Comparison of ENCODE assay signal across 12 cellular contexts in genomic region chr1:38246955-38247952, GRCh38.
DNase-seq lines count a peak whose midpoint lies in the region; ATAC-seq and TF ChIP-seq lines count a peak whose summit lies in the region.
"Had no signal": no experiment of that assay in that cellular context is flagged by ENCODE, and none has a peak within 500 bp of the region (broad histone marks: within the 10 kb centered on the region; RNA-seq: fewer than 3 reads in every experiment).

No MANE protein-coding gene starts in this region.

- TF ChIP-seq CTCF in foreskin fibroblast (IDR thresholded peaks at IDR 0.05; ENCODE audit: low read depth, low read length) (no peak), coronary artery (IDR thresholded peaks at IDR 0.05) (no peak)

- no peak overlapping the region for H3K27ac Mint-ChIP-seq in activated CD8-positive, alpha-beta memory T cell treated with anti-CD3 and anti-CD28 coated beads, Interleukin-2, amount 10 ng/mL, durations not matched to agents 7 days and 5 days

- no peak for ATAC-seq in activated CD8-positive, alpha-beta memory T cell treated with anti-CD3 and anti-CD28 coated beads, Interleukin-2, amount 10 ng/mL, durations not matched to agents 7 days and 5 days
- ATAC-seq in GM21381 (IDR thresholded peaks at IDR 0.05; ENCODE audit: unreplicated experiment) = no peak
- ATAC-seq: left lung, Panc1 had no signal

- no peak overlapping the region for H3K4me3 Mint-ChIP-seq in activated CD8-positive, alpha-beta memory T cell treated with anti-CD3 and anti-CD28 coated beads, Interleukin-2, amount 10 ng/mL, durations not matched to agents 7 days and 5 days

- no peaks in the 10 kb centered on the region for H3K4me1 Mint-ChIP-seq in activated CD8-positive, alpha-beta memory T cell treated with anti-CD3 and anti-CD28 coated beads, Interleukin-2, amount 10 ng/mL, durations not matched to agents 7 days and 5 days

- H3K27ac ChIP-seq in coronary artery = no peak overlapping the region
- H3K27ac ChIP-seq: ascending aorta, left lung had no signal

- no peaks in the 10 kb centered on the region for H3K36me3 Mint-ChIP-seq in activated CD8-positive, alpha-beta memory T cell treated with anti-CD3 and anti-CD28 coated beads, Interleukin-2, amount 10 ng/mL, durations not matched to agents 7 days and 5 days

- peak; percentile 28 for DNase-seq in GM04504 (ENCODE audit: low read depth)
- peak; percentile 35 for DNase-seq in NCI-H774 (lab: John Stamatoyannopoulos, UW)
- peak; percentile 67 to 72 for DNase-seq in foreskin fibroblast
- DNase-seq in renal cortical epithelial cell (ENCODE audit: low read depth) = peak; percentile 95
- no peak for DNase-seq in activated CD4-positive, alpha-beta T cell treated with anti-CD3 and anti-CD28 coated beads, Interleukin-2, amount 50 U/mL, for 4 hours
- DNase-seq in activated CD8-positive, alpha-beta memory T cell treated with anti-CD3 and anti-CD28 coated beads, Interleukin-2, amount 10 ng/mL, durations not matched to agents 7 days and 5 days = no peak
- no peak for DNase-seq in coronary artery (ENCODE audit: low spot score)
- DNase-seq: left lung, NCI-H2081 had no signal

- H3K9me3 Mint-ChIP-seq in activated CD8-positive, alpha-beta memory T cell treated with anti-CD3 and anti-CD28 coated beads, Interleukin-2, amount 10 ng/mL, durations not matched to agents 7 days and 5 days (ENCODE audit: low read depth) = no peaks in the 10 kb centered on the region

- CTCF ChIA-PET in activated CD8-positive, alpha-beta memory T cell treated with anti-CD3 and anti-CD28 coated beads, Interleukin-2, amount 10 ng/mL, durations not matched to agents 7 days and 5 days (lab: Charles Lee) = interaction anchor here (1.4 kb wide), 1 partner anchor 10 kb away, joined by 3 read pairs; no protein-coding TSS in a partner anchor

- no peak overlapping the region for H3K4me3 ChIP-seq in foreskin fibroblast (ENCODE audit: low read depth in 1 of 2, low read length in 2 of 2)
- no peak overlapping the region for H3K4me3 ChIP-seq in coronary artery
- H3K4me3 ChIP-seq: ascending aorta, left lung had no signal

- peaks cover 20% of the 10 kb centered on the region for H3K27me3 Mint-ChIP-seq in activated CD8-positive, alpha-beta memory T cell treated with anti-CD3 and anti-CD28 coated beads, Interleukin-2, amount 10 ng/mL, durations not matched to agents 7 days and 5 days

Comparison
In these comparisons a context has a peak if more than half of its experiments do, and no peak if none do; other contexts are left out.
1. DNase-seq: peak in GM04504 (single experiment), NCI-H774 (single experiment), foreskin fibroblast (2 of 2) and renal cortical epithelial cell (single experiment); none in activated CD4-positive, alpha-beta T cell treated with anti-CD3 and anti-CD28 coated beads, Interleukin-2, amount 50 U/mL, for 4 hours (0 of 2), activated CD8-positive, alpha-beta memory T cell treated with anti-CD3 and anti-CD28 coated beads, Interleukin-2, amount 10 ng/mL, durations not matched to agents 7 days and 5 days (single experiment) and coronary artery (single experiment).